ENCODE assay signal across 1 cellular context in the genomic region with DNA sequence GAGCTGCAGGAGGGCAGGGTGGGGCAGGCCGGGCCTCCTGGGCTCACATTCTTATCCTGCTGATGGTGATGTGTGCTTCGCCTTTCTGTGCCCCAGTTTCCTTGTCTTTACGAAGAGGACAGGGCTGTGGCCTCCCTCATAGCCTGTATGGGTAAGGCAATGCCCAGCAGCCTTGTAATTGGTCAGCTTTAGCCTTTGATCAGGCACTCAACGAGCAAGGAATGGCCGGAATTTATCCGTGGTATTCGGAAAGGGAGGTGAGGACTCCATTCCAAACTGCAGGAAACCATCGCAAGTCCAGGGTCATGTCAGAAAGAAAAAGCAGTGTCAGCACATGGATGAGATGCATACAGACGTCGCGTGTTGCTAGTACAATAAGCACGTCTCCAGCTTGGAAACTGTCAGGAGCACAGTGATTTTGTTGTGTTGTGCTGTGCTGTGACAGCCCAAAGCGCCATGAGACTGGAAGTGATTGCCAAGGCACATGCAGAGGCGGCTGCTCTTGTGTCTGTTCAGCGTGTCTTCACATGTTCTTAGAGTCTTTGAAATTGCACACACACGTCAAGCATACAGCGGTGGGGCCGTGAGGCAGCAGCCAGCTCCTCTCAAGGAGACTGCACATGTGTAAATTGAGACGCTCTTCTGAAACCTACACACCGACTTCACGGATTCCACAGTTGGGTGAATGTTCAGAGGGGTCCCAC.
TF ChIP-seq lines count a peak whose summit lies in the region.

No MANE protein-coding gene starts in this region.

TF ChIP-seq in endothelial cell of umbilical vein, 7 proteins besides CTCF, POLR2A, EP300 and RAD21:
- TF ChIP-seq FOS (IDR thresholded peaks at IDR 0.05; ENCODE audit: borderline replicate concordance, insufficient read depth, low read length): no peak
- no peak for TF ChIP-seq MYC (IDR thresholded peaks at IDR 0.05; ENCODE audit: low read depth, low read length)
- TF ChIP-seq JUN (IDR thresholded peaks at IDR 0.05; ENCODE audit: borderline replicate concordance, insufficient read depth, insufficient read length, low read depth): no peak
- TF ChIP-seq EZH2 (IDR thresholded peaks at IDR 0.05; ENCODE audit: borderline replicate concordance, low read depth, low read length, severe bottlenecking): no peak
- TF ChIP-seq POLR2AphosphoS5 (IDR thresholded peaks at IDR 0.05; ENCODE audit: insufficient read depth, low read depth, low read length): no peak
- TF ChIP-seq, protein P1, sequence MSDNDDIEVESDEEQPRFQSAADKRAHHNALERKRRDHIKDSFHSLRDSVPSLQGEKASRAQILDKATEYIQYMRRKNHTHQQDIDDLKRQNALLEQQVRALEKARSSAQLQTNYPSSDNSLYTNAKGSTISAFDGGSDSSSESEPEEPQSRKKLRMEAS (IDR thresholded peaks at IDR 0.05; ENCODE audit: insufficient read depth, insufficient read length): no peak
- TF ChIP-seq GATA2 (IDR thresholded peaks at IDR 0.05; ENCODE audit: insufficient read depth, insufficient read length, low read depth, low read length): no peak
